In genomic region chr1:31159869-31160611, GRCh38 we compare ENCODE assay signal across 20 cellular contexts.
A peak's percentile ranks its signal among the peaks of the same experiment; 100 is the strongest.
DNase-seq lines count a peak whose midpoint lies in the region; ATAC-seq and TF ChIP-seq lines count a peak whose summit lies in the region.
"Had no signal": no experiment of that assay in that cellular context is flagged by ENCODE, and none has a peak within 500 bp of the region (broad histone marks: within the 10 kb centered on the region; RNA-seq: fewer than 3 reads in every experiment).

No MANE protein-coding gene starts in this region.

- no peak overlapping the region for H3K18ac ChIP-seq in mesenchymal stem cell (ENCODE audit: low read depth in 1 of 2, low read length in 2 of 2)

- no peak overlapping the region for H3K23ac ChIP-seq in mesenchymal stem cell (ENCODE audit: low read length in 2 of 2)

- H3K79me1 ChIP-seq in mesenchymal stem cell (replicated peaks; ENCODE audit: low read length, poor library complexity, severe bottlenecking), result peaks cover 1% of the 10 kb centered on the region

- no peaks in the 10 kb centered on the region for H3K36me3 ChIP-seq in mesenchymal stem cell (ENCODE audit: control insufficient read depth in 1 of 2, insufficient read depth in 2 of 2, low read depth in 1 of 2, low read length in 2 of 2)

- WGBS in mesenchymal stem cell, result 76% methylated on average over 9 of the region's 9 CpGs

- H3K27ac Mint-ChIP-seq in WTC11, result peak overlapping the region; percentile 81; the same call in 1 of the 2 replicates
- peak overlapping the region; percentile 40 for H3K27ac Mint-ChIP-seq in stimulated activated effector memory CD8-positive, alpha-beta T cell treated with anti-CD3 and anti-CD28 coated beads, Interleukin-12 subunit alpha, Interleukin-12 subunit beta, amount 100 ng/mL, for 72 hours
- H3K27ac Mint-ChIP-seq in naive thymus-derived CD8-positive, alpha-beta T cell, result no peak overlapping the region
- H3K27ac Mint-ChIP-seq: HFFc6 had no signal

- no peak overlapping the region for H3K9ac ChIP-seq in mesenchymal stem cell (ENCODE audit: low read length)

- no peak overlapping the region for H3K4me3 ChIP-seq in mesenchymal stem cell (ENCODE audit: insufficient read depth in 1 of 2, low read depth in 1 of 2, low read length in 2 of 2)

- POLR2A ChIA-PET in WTC11 (lab: Charles Lee), result interaction anchor here (0.6 to 0.7 kb wide), 3 partner anchors 108 to 1626 kb away, joined by 3 to 4 read pairs (median 3); no protein-coding TSS in a partner anchor
- POLR2A ChIA-PET in naive thymus-derived CD8-positive, alpha-beta T cell (lab: Charles Lee), result no interaction called here

- peak; percentile 89 for DNase-seq in OCI-M1 (lab: John Stamatoyannopoulos, UW)
- no peak for DNase-seq in WTC11 (ENCODE audit: low spot score)
- no peak for DNase-seq in mesenchymal stem cell
- no peak for DNase-seq in stimulated activated effector memory CD8-positive, alpha-beta T cell treated with anti-CD3 and anti-CD28 coated beads, Interleukin-12 subunit alpha, Interleukin-12 subunit beta, amount 100 ng/mL, for 72 hours (ENCODE audit: low spot score in 2 of 2)
- DNase-seq in effector CD4-positive, alpha-beta T cell, result no peak
- no peak for DNase-seq in naive thymus-derived CD8-positive, alpha-beta T cell
- DNase-seq: ACHN, C1 segment of cervical spinal cord, DMS79, H7, HFFc6, MM.1S, NCI-H1092, NCI-H146, NCI-H2029 treated with DMSO at 0.1 percent for 48 hours, NCI-H510A, NCI-H774, SIG-M5 had no signal

- H3K9me3 Mint-ChIP-seq in WTC11, result no peaks in the 10 kb centered on the region
- no peaks in the 10 kb centered on the region for H3K9me3 Mint-ChIP-seq in stimulated activated effector memory CD8-positive, alpha-beta T cell treated with anti-CD3 and anti-CD28 coated beads, Interleukin-12 subunit alpha, Interleukin-12 subunit beta, amount 100 ng/mL, for 72 hours
- no peaks in the 10 kb centered on the region for H3K9me3 Mint-ChIP-seq in naive thymus-derived CD8-positive, alpha-beta T cell
- H3K9me3 Mint-ChIP-seq: HFFc6 had no signal

- H2BK12ac ChIP-seq in mesenchymal stem cell (ENCODE audit: low read length in 2 of 2), result peak overlapping the region in 1 of 2 experiments; percentile 63

- H3K27me3 Mint-ChIP-seq in WTC11 (ENCODE audit: low read depth), result no peaks in the 10 kb centered on the region
- H3K27me3 Mint-ChIP-seq in naive thymus-derived CD8-positive, alpha-beta T cell, result peaks cover 2 to 10% (median 4%) of the 10 kb centered on the region in 5 donors

- H3K4me1 ChIP-seq in mesenchymal stem cell (ENCODE audit: control insufficient read depth, insufficient read depth, low read depth, low read length), result peaks cover 2% of the 10 kb centered on the region

- H2BK120ac ChIP-seq in mesenchymal stem cell (ENCODE audit: low read depth, low read length), result no peak overlapping the region

- H2AK5ac ChIP-seq in mesenchymal stem cell (ENCODE audit: low read length, severe bottlenecking), result no peak overlapping the region

- no peak overlapping the region for H2BK15ac ChIP-seq in mesenchymal stem cell (ENCODE audit: low read depth, poor library complexity, severe bottlenecking)

- no peaks in the 10 kb centered on the region for H3K36me3 Mint-ChIP-seq in WTC11
- no peaks in the 10 kb centered on the region for H3K36me3 Mint-ChIP-seq in stimulated activated effector memory CD8-positive, alpha-beta T cell treated with anti-CD3 and anti-CD28 coated beads, Interleukin-12 subunit alpha, Interleukin-12 subunit beta, amount 100 ng/mL, for 72 hours
- H3K36me3 Mint-ChIP-seq in naive thymus-derived CD8-positive, alpha-beta T cell, result no peaks in the 10 kb centered on the region

- H3K14ac ChIP-seq in mesenchymal stem cell (ENCODE audit: low read length in 2 of 2), result peak overlapping the region in 1 of 2 experiments; percentile 18

- H4K91ac ChIP-seq in mesenchymal stem cell (ENCODE audit: low read length), result no peak overlapping the region

- H2AFZ ChIP-seq in mesenchymal stem cell (ENCODE audit: low read depth, low read length), result no peak overlapping the region

- H3K4me1 Mint-ChIP-seq in WTC11, result peaks cover 13% of the 10 kb centered on the region
- H3K4me1 Mint-ChIP-seq in stimulated activated effector memory CD8-positive, alpha-beta T cell treated with anti-CD3 and anti-CD28 coated beads, Interleukin-12 subunit alpha, Interleukin-12 subunit beta, amount 100 ng/mL, for 72 hours, result peaks cover 10% of the 10 kb centered on the region
- H3K4me1 Mint-ChIP-seq in naive thymus-derived CD8-positive, alpha-beta T cell, result peaks cover 6 to 13% (median 9%) of the 10 kb centered on the region in 4 donors

- no peak overlapping the region for H3K4me2 ChIP-seq in mesenchymal stem cell (ENCODE audit: low read length, poor library complexity, severe bottlenecking)

- no peaks in the 10 kb centered on the region for H3K9me3 ChIP-seq in mesenchymal stem cell (ENCODE audit: control insufficient read depth, low read length)

- H3K4me3 Mint-ChIP-seq in WTC11, result no peak overlapping the region
- no peak overlapping the region for H3K4me3 Mint-ChIP-seq in stimulated activated effector memory CD8-positive, alpha-beta T cell treated with anti-CD3 and anti-CD28 coated beads, Interleukin-12 subunit alpha, Interleukin-12 subunit beta, amount 100 ng/mL, for 72 hours
- peak overlapping the region in 1 of 10 donors; percentile 32 for H3K4me3 Mint-ChIP-seq in naive thymus-derived CD8-positive, alpha-beta T cell
- H3K4me3 Mint-ChIP-seq: HFFc6 had no signal

- H3K4ac ChIP-seq in mesenchymal stem cell (ENCODE audit: low read depth in 1 of 2, low read length in 2 of 2), result peak overlapping the region in 1 of 2 experiments; percentile 46

- peak overlapping the region; percentile 42 for H4K8ac ChIP-seq in mesenchymal stem cell (ENCODE audit: low read length)

- CTCF ChIA-PET in WTC11 (lab: Charles Lee), result no interaction called here

- TF ChIP-seq CTCF in WTC11 (IDR thresholded peaks at IDR 0.05), result no peak

- no peak overlapping the region for H3K27ac ChIP-seq in mesenchymal stem cell (ENCODE audit: low read length, poor library complexity, severe bottlenecking)

- ATAC-seq in WTC11, result no peak
- no peak for ATAC-seq in stimulated activated effector memory CD8-positive, alpha-beta T cell treated with anti-CD3 and anti-CD28 coated beads, Interleukin-12 subunit alpha, Interleukin-12 subunit beta, amount 100 ng/mL, for 72 hours
- ATAC-seq in HG02623 (IDR thresholded peaks at IDR 0.05; ENCODE audit: unreplicated experiment), result no peak
- no peak for ATAC-seq in naive thymus-derived CD8-positive, alpha-beta T cell
- no peak for ATAC-seq in GM21737 (IDR thresholded peaks at IDR 0.05; ENCODE audit: unreplicated experiment)

- no peaks in the 10 kb centered on the region for H3K27me3 ChIP-seq in mesenchymal stem cell (ENCODE audit: control insufficient read depth in 1 of 2, insufficient read depth in 1 of 2, low read length in 2 of 2)

- H2BK5ac ChIP-seq in mesenchymal stem cell (ENCODE audit: low read depth, low read length, poor library complexity, severe bottlenecking), result no peak overlapping the region

TF ChIP-seq in WTC11, 78 proteins besides CTCF, POLR2A, EP300 and RAD21:
- no peak for TF ChIP-seq AFF4 (CRISPR knock-in tag; IDR thresholded peaks at IDR 0.05; ENCODE audit: borderline replicate concordance)

Comparison
In these comparisons a context has a peak if more than half of its experiments do, and no peak if none do; other contexts are left out.
1. H3K27ac Mint-ChIP-seq: peak in WTC11 (single experiment) and stimulated activated effector memory CD8-positive, alpha-beta T cell treated with anti-CD3 and anti-CD28 coated beads, Interleukin-12 subunit alpha, Interleukin-12 subunit beta, amount 100 ng/mL, for 72 hours (single experiment); none in naive thymus-derived CD8-positive, alpha-beta T cell (0 of 10).